ENCODE assay signal across 9 cellular contexts in genomic region chr22:50247748-50248147, GRCh38. TPM values are rescaled to one million over a fixed set of nuclear protein-coding genes. Genes with fewer than 3 reads are reported as not detected.
DNase-seq lines count a peak whose midpoint lies in the region; ATAC-seq and TF ChIP-seq lines count a peak whose summit lies in the region.
"Had no signal": no experiment of that assay in that cellular context is flagged by ENCODE, and none has a peak within 500 bp of the region (broad histone marks: within the 10 kb centered on the region; RNA-seq: fewer than 3 reads in every experiment).

No MANE protein-coding gene starts in this region.

- H3K36me3 ChIP-seq in OCI-LY3 (replicated peaks; ENCODE audit: low read depth, low read length) (no peaks in the 10 kb centered on the region), brain microvascular endothelial cell (replicated peaks) (peaks cover 9% of the 10 kb centered on the region), osteoblast (ENCODE audit: insufficient read depth, low read length) (peaks cover 18% of the 10 kb centered on the region), aorta (ENCODE audit: control insufficient read depth in 1 of 2, insufficient read depth in 2 of 2, low read length in 1 of 2) (no peaks in the 10 kb centered on the region)

- H3K9ac ChIP-seq in OCI-LY3 (ENCODE audit: low read length), result no peak overlapping the region

- H2AFZ ChIP-seq in OCI-LY3 (ENCODE audit: low read depth, low read length), result no peak overlapping the region
- H2AFZ ChIP-seq in osteoblast (ENCODE audit: low read length), result no peak overlapping the region

- H3K79me2 ChIP-seq in OCI-LY3 (ENCODE audit: low read length) (peaks cover 30% of the 10 kb centered on the region), osteoblast (ENCODE audit: insufficient read depth, low read length) (peaks cover 62% of the 10 kb centered on the region)

- ATAC-seq in aorta (ENCODE audit: low FRiP score) (no peak), HG03139 (IDR thresholded peaks at IDR 0.05; ENCODE audit: unreplicated experiment) (no peak), HG02798 (IDR thresholded peaks at IDR 0.05; ENCODE audit: poor library complexity, unreplicated experiment) (no peak)

- no peaks in the 10 kb centered on the region for H3K9me3 ChIP-seq in OCI-LY3 (ENCODE audit: insufficient read depth, low read length)
- H3K9me3 ChIP-seq in osteoblast (ENCODE audit: low read depth, low read length), result no peaks in the 10 kb centered on the region
- no peaks in the 10 kb centered on the region for H3K9me3 ChIP-seq in aorta (ENCODE audit: control insufficient read depth, low read length)
- H3K9me3 ChIP-seq: upper lobe of left lung had no signal

- WGBS in aorta, 2 donors, result 45 to 48% methylated on average over 16 of the region's 16 CpGs

- in situ Hi-C loops in brain microvascular endothelial cell (cut with HindIII; ENCODE audit: low pct_ligation_motif_present, low sequenced_read_pairs), result no loop called here

- H3K27ac ChIP-seq in OCI-LY3 (ENCODE audit: low read length), result no peak overlapping the region
- no peak overlapping the region for H3K27ac ChIP-seq in brain microvascular endothelial cell
- H3K27ac ChIP-seq in osteoblast (ENCODE audit: low read depth, low read length), result peak overlapping the region; percentile 39
- no peak overlapping the region for H3K27ac ChIP-seq in aorta (ENCODE audit: low read depth in 1 of 2, low read length in 2 of 2)
- H3K27ac ChIP-seq: upper lobe of left lung had no signal

- intact Hi-C loops in aorta (cut with DNase I), result loop anchor here in 1 of 2 donors (10.0 kb wide), 1 partner anchor 257 kb away; the partner anchor contains the start of genes LMF2 and NCAPH2

- H3K4me1 ChIP-seq in OCI-LY3 (ENCODE audit: low read length) (peaks cover 20% of the 10 kb centered on the region), osteoblast (ENCODE audit: insufficient read depth, low read length) (peaks cover 21% of the 10 kb centered on the region), aorta (ENCODE audit: control insufficient read depth in 1 of 2, insufficient read depth in 2 of 2, low read length in 2 of 2) (no peaks in the 10 kb centered on the region)

- H3K4me2 ChIP-seq in OCI-LY3 (ENCODE audit: low read length), result peak overlapping the region; percentile 17; the same call in 1 of the 2 replicates
- H3K4me2 ChIP-seq in osteoblast (ENCODE audit: insufficient read depth, low read length), result no peak overlapping the region

- peak; percentile 55 for DNase-seq in activated naive CD4-positive, alpha-beta T cell treated with Interleukin-2 at 50 U/mL for 16 hours
- DNase-seq in activated naive CD4-positive, alpha-beta T cell treated with anti-CD3 and anti-CD28 coated beads, Interleukin-2, amount 50 U/mL, for 16 hours, result no peak
- DNase-seq in brain microvascular endothelial cell (peak; percentile 75), osteoblast (ENCODE audit: insufficient read length, low spot score, missing footprints) (peak; percentile 93), aorta (no peak)

- no peak for TF ChIP-seq CTCF in OCI-LY3 (IDR thresholded peaks at IDR 0.05; ENCODE audit: low read depth, low read length)
- no peak for TF ChIP-seq CTCF in brain microvascular endothelial cell (IDR thresholded peaks at IDR 0.05; ENCODE audit: low read depth, low read length, missing control alignments)
- no peak for TF ChIP-seq CTCF in osteoblast (IDR thresholded peaks at IDR 0.05; ENCODE audit: extremely low read depth, low read depth, low read length)

- H3K27me3 ChIP-seq in OCI-LY3 (ENCODE audit: low read depth, low read length), result no peaks in the 10 kb centered on the region
- H3K27me3 ChIP-seq in brain microvascular endothelial cell (replicated peaks), result no peaks in the 10 kb centered on the region
- H3K27me3 ChIP-seq in osteoblast (ENCODE audit: insufficient read depth, low read length), result no peaks in the 10 kb centered on the region
- H3K27me3 ChIP-seq in aorta (ENCODE audit: control insufficient read depth in 1 of 2, insufficient read depth in 2 of 2, low read length in 1 of 2), result no peaks in the 10 kb centered on the region
- H3K27me3 ChIP-seq: upper lobe of left lung had no signal

- H4K20me1 ChIP-seq in OCI-LY3 (ENCODE audit: insufficient read depth, low read length) (no peaks in the 10 kb centered on the region), osteoblast (ENCODE audit: insufficient read depth, low read length) (peaks cover 21% of the 10 kb centered on the region)

- no peak overlapping the region for H3K4me3 ChIP-seq in OCI-LY3 (ENCODE audit: low read length)
- no peak overlapping the region for H3K4me3 ChIP-seq in brain microvascular endothelial cell (ENCODE audit: low read depth, low read length)
- no peak overlapping the region for H3K4me3 ChIP-seq in osteoblast (ENCODE audit: insufficient read depth, low read length)
- no peak overlapping the region for H3K4me3 ChIP-seq in aorta (ENCODE audit: low read length in 2 of 2)
- H3K4me3 ChIP-seq: upper lobe of left lung had no signal

RNA-seq across cellular contexts. Expression of gene TUBGCP6, which starts 2.9 kb away (rescaled TPM):
- total RNA-seq in osteoblast (26.5 and 28.2 TPM in 2 replicates), aorta (10 to 100 TPM; 29.0 to 49.5 TPM)
- polyA plus RNA-seq in aorta, result 100 to 1,000 TPM in 1 of 2 donors, 1 to 10 TPM in 1; 7.0 to 134 TPM

RNA-seq across cellular contexts. Expression of gene HDAC10, which starts 3.3 kb away (rescaled TPM):
- total RNA-seq in osteoblast (19.2 and 20.6 TPM in 2 replicates), aorta (10 to 100 TPM; 19.8 to 47.8 TPM)
- 10 to 100 TPM in 1 of 2 donors, 1 to 10 TPM in 1; 5.5 to 57.3 TPM for polyA plus RNA-seq in aorta

RNA-seq across cellular contexts. Expression of gene MAPK12, which starts 13.7 kb away (rescaled TPM):
- total RNA-seq in osteoblast, result 24.8 and 34.0 TPM in 2 replicates
- 10 to 100 TPM in 1 of 2 donors, 1 to 10 TPM in 1; 9.2 to 22.9 TPM for total RNA-seq in aorta
- polyA plus RNA-seq in aorta, result 10 to 100 TPM in 1 of 2 donors, 1 to 10 TPM in 1; 1.6 to 19.0 TPM

RNA-seq across cellular contexts. Expression of gene MAPK11, which starts 22.4 kb away (rescaled TPM):
- 2.9 and 6.2 TPM in 2 replicates for total RNA-seq in osteoblast
- total RNA-seq in aorta, result 10 to 100 TPM; 10.7 to 23.2 TPM
- 10 to 100 TPM in 1 of 2 donors, under 1 TPM in 1; 0.13 to 14.9 TPM for polyA plus RNA-seq in aorta

RNA-seq across cellular contexts. Expression of gene SELENOO, which starts 46.9 kb away (rescaled TPM):
- total RNA-seq in osteoblast, result 13.0 and 15.6 TPM in 2 replicates
- 10 to 100 TPM; 14.2 to 21.6 TPM for total RNA-seq in aorta
- polyA plus RNA-seq in aorta, result 100 to 1,000 TPM in 1 of 2 donors, 10 to 100 TPM in 1; 11.6 to 105 TPM

Comparison
In these comparisons a context has a peak if more than half of its experiments do, and no peak if none do; other contexts are left out.
1. DNase-seq: peak in activated naive CD4-positive, alpha-beta T cell treated with Interleukin-2 at 50 U/mL for 16 hours (single experiment), brain microvascular endothelial cell (single experiment) and osteoblast (single experiment); none in activated naive CD4-positive, alpha-beta T cell treated with anti-CD3 and anti-CD28 coated beads, Interleukin-2, amount 50 U/mL, for 16 hours (single experiment) and aorta (0 of 2).